ENCODE assay signal across 17 cellular contexts in the genomic region with DNA sequence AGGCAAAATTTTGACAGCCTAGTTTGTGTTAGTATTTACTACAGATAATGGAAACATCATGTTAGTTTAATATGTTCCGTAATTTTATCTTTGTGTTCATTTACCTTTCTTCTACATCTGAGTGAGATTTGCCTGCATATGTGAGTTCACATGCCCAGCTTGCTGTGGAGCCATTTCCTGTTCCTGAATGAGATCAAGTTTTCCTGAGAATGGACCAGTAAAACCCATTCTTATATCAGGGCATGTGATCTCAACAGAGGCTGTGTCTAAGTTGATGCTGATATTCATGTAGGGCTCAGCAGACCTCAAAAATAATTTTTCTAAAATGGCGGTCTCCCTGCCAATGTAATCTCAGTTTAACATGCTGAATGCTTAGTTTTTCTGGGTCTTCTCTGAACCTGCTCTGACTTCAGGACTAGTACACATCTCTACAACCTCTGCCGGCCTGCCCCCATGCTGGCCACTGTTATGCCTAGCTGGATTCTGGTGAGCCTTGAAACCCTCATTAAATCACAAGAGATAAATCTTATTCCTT. TPM values are rescaled to one million over a fixed set of nuclear protein-coding genes. Genes with fewer than 3 reads are reported as not detected.
DNase-seq lines count a peak whose midpoint lies in the region; ATAC-seq, FAIRE-seq and TF ChIP-seq lines count a peak whose summit lies in the region.
"Had no signal": no experiment of that assay in that cellular context is flagged by ENCODE, and none has a peak within 500 bp of the region (broad histone marks: within the 10 kb centered on the region; RNA-seq: fewer than 3 reads in every experiment).

No MANE protein-coding gene starts in this region.

- no peaks in the 10 kb centered on the region for H4K20me1 ChIP-seq in GM23338 (replicated peaks; ENCODE audit: insufficient read depth)
- H4K20me1 ChIP-seq in astrocyte (ENCODE audit: insufficient read depth, low read length): no peaks in the 10 kb centered on the region

- H3K4me2 ChIP-seq in GM23338 (peak overlapping the region; percentile 35; the same call in 1 of the 2 replicates), astrocyte (ENCODE audit: low read length) (peak overlapping the region; percentile 76)

- H3K4me1 Mint-ChIP-seq in GM23338 (peaks cover 26% of the 10 kb centered on the region), astrocyte (ENCODE audit: low read depth, unreplicated experiment) (peaks cover 3% of the 10 kb centered on the region), memory B cell (peaks cover 31% of the 10 kb centered on the region)

- ATAC-seq in GM23338: no peak
- ATAC-seq in memory B cell (ENCODE audit: low read depth): no peak
- ATAC-seq in GM19455 (IDR thresholded peaks at IDR 0.05; ENCODE audit: unreplicated experiment): no peak
- ATAC-seq: right cardiac atrium had no signal

- H3K79me2 ChIP-seq in GM23338 (replicated peaks; ENCODE audit: insufficient read depth) (no peaks in the 10 kb centered on the region), astrocyte (ENCODE audit: insufficient read depth, low read length) (no peaks in the 10 kb centered on the region)

- no peaks in the 10 kb centered on the region for H3K9me3 ChIP-seq in astrocyte (ENCODE audit: insufficient read depth, low read depth, low read length)
- H3K9me3 ChIP-seq: mucosa of descending colon had no signal

- H3K4me1 ChIP-seq in GM23338 (ENCODE audit: insufficient read depth) (peaks cover 22% of the 10 kb centered on the region), astrocyte (ENCODE audit: insufficient read depth, low read length) (peaks cover 8% of the 10 kb centered on the region)

- H3K27me3 Mint-ChIP-seq in GM23338 (ENCODE audit: insufficient read depth, low read depth, poor library complexity): peaks cover 6% of the 10 kb centered on the region
- peaks cover 7% of the 10 kb centered on the region for H3K27me3 Mint-ChIP-seq in astrocyte (ENCODE audit: low read depth, unreplicated experiment)
- no peaks in the 10 kb centered on the region for H3K27me3 Mint-ChIP-seq in memory B cell

- no peaks in the 10 kb centered on the region for H3K36me3 ChIP-seq in GM23338 (ENCODE audit: insufficient read depth)
- H3K36me3 ChIP-seq in astrocyte (ENCODE audit: insufficient read depth, low read length): no peaks in the 10 kb centered on the region

- H3K9me3 Mint-ChIP-seq in GM23338 (no peaks in the 10 kb centered on the region), astrocyte (ENCODE audit: unreplicated experiment) (no peaks in the 10 kb centered on the region), memory B cell (no peaks in the 10 kb centered on the region)

- H3K9me2 ChIP-seq in GM23338 (ENCODE audit: insufficient read depth): peaks cover 16% of the 10 kb centered on the region

- H3K27ac ChIP-seq in GM23338 (ENCODE audit: low read depth) (no peak overlapping the region), astrocyte (ENCODE audit: low read depth, low read length) (no peak overlapping the region)

- DNase-seq in Daoy (ENCODE audit: low read depth) (peak; percentile 29), GM23338 (ENCODE audit: low spot score) (no peak), astrocyte (ENCODE audit: low read depth) (no peak), memory B cell (ENCODE audit: low spot score in 2 of 2) (no peak), islet precursor cell (no peak), GOT3 (lab: John Stamatoyannopoulos, UW) (no peak)
- no peak for DNase-seq in activated CD8-positive, alpha-beta memory T cell treated with anti-CD3 and anti-CD28 coated beads for 24 hours
- DNase-seq: activated CD8-positive, alpha-beta memory T cell treated with anti-CD3 and anti-CD28 coated beads, Interleukin-2, amount 50 U/mL, for 4 hours; activated naive CD4-positive, alpha-beta T cell treated with anti-CD3 and anti-CD28 coated beads, Interleukin-2, amount 50 U/mL, for 16 hours; COR-L47; hippocampal formation; kidney glomerular epithelial cell; mucosa of descending colon; NCI-H1105; right cardiac atrium had no signal

- no peak for TF ChIP-seq CTCF in GM23338 (conservative IDR thresholded peaks at IDR 0.05; ENCODE audit: low read depth in 2 of 2)
- TF ChIP-seq CTCF in astrocyte (IDR thresholded peaks at IDR 0.05; ENCODE audit: insufficient read depth, low read depth, low read length): no peak

- no peaks in the 10 kb centered on the region for H3F3A ChIP-seq in GM23338 (replicated peaks; ENCODE audit: low read depth)

- H2AFZ ChIP-seq in GM23338 (peak overlapping the region; percentile 43), astrocyte (ENCODE audit: low read depth, low read length) (peak overlapping the region; percentile 4)

- no peaks in the 10 kb centered on the region for H3K27me3 ChIP-seq in GM23338 (ENCODE audit: insufficient read depth)
- no peaks in the 10 kb centered on the region for H3K27me3 ChIP-seq in astrocyte (ENCODE audit: insufficient read depth, low read length)

- H3K36me3 Mint-ChIP-seq in GM23338 (ENCODE audit: low read depth) (no peaks in the 10 kb centered on the region), astrocyte (ENCODE audit: low read depth, unreplicated experiment) (no peaks in the 10 kb centered on the region), memory B cell (no peaks in the 10 kb centered on the region)

- H3K4me3 Mint-ChIP-seq in GM23338: no peak overlapping the region
- no peak overlapping the region for H3K4me3 Mint-ChIP-seq in astrocyte (ENCODE audit: unreplicated experiment)
- H3K4me3 Mint-ChIP-seq in memory B cell: no peak overlapping the region

- FAIRE-seq in astrocyte (lab: Jason Lieb, UNC): no peak

- H3K4me3 ChIP-seq in GM23338 (no peak overlapping the region), astrocyte (ENCODE audit: insufficient read depth, low read depth, low read length) (no peak overlapping the region)
- H3K4me3 ChIP-seq: mucosa of descending colon had no signal

- no peak overlapping the region for H3K9ac ChIP-seq in astrocyte (ENCODE audit: low read length)

- no peak overlapping the region for H3K27ac Mint-ChIP-seq in GM23338
- H3K27ac Mint-ChIP-seq in astrocyte (ENCODE audit: unreplicated experiment): no peak overlapping the region
- peak overlapping the region; percentile 83 for H3K27ac Mint-ChIP-seq in memory B cell

TF ChIP-seq in GM23338, 12 proteins besides CTCF, POLR2A, EP300 and RAD21 (continues in another document):
- TF ChIP-seq JUNB (IDR thresholded peaks at IDR 0.05; ENCODE audit: unreplicated experiment) (no peak), EZH2phosphoT487 (IDR thresholded peaks at IDR 0.05; ENCODE audit: unreplicated experiment) (no peak), ZNF331 (CRISPR knock-in tag; IDR thresholded peaks at IDR 0.05; ENCODE audit: low read depth) (no peak), POLR2AphosphoS5 (IDR thresholded peaks at IDR 0.05; ENCODE audit: low read depth) (no peak), NANOG (IDR thresholded peaks at IDR 0.05; ENCODE audit: borderline replicate concordance) (no peak)
- TF ChIP-seq, protein P1, sequence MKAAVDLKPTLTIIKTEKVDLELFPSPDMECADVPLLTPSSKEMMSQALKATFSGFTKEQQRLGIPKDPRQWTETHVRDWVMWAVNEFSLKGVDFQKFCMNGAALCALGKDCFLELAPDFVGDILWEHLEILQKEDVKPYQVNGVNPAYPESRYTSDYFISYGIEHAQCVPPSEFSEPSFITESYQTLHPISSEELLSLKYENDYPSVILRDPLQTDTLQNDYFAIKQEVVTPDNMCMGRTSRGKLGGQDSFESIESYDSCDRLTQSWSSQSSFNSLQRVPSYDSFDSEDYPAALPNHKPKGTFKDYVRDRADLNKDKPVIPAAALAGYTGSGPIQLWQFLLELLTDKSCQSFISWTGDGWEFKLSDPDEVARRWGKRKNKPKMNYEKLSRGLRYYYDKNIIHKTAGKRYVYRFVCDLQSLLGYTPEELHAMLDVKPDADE (IDR thresholded peaks at IDR 0.05): no peak
- TF ChIP-seq, protein P2, sequence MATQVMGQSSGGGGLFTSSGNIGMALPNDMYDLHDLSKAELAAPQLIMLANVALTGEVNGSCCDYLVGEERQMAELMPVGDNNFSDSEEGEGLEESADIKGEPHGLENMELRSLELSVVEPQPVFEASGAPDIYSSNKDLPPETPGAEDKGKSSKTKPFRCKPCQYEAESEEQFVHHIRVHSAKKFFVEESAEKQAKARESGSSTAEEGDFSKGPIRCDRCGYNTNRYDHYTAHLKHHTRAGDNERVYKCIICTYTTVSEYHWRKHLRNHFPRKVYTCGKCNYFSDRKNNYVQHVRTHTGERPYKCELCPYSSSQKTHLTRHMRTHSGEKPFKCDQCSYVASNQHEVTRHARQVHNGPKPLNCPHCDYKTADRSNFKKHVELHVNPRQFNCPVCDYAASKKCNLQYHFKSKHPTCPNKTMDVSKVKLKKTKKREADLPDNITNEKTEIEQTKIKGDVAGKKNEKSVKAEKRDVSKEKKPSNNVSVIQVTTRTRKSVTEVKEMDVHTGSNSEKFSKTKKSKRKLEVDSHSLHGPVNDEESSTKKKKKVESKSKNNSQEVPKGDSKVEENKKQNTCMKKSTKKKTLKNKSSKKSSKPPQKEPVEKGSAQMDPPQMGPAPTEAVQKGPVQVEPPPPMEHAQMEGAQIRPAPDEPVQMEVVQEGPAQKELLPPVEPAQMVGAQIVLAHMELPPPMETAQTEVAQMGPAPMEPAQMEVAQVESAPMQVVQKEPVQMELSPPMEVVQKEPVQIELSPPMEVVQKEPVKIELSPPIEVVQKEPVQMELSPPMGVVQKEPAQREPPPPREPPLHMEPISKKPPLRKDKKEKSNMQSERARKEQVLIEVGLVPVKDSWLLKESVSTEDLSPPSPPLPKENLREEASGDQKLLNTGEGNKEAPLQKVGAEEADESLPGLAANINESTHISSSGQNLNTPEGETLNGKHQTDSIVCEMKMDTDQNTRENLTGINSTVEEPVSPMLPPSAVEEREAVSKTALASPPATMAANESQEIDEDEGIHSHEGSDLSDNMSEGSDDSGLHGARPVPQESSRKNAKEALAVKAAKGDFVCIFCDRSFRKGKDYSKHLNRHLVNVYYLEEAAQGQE (IDR thresholded peaks at IDR 0.05; ENCODE audit: unreplicated experiment): no peak

RNA-seq across cellular contexts. Expression of a gene that starts 1.0 kb away (rescaled TPM):
- 26.0 and 29.8 TPM in 2 replicates for total RNA-seq in Daoy (2014; rRNA removed; shearing (Covaris generic))
- total RNA-seq in GM23338 (2014; rRNA removed; shearing (Covaris generic)): 0.19 and 0.73 TPM in 2 replicates
- polyA plus RNA-seq in GM23338 (2016; fragmentation: Nextera tagmentation; extraction: Ambion mirVana): 0.47 and 0.65 TPM in 2 replicates
- 0.31 and 0.43 TPM in 2 replicates for total RNA-seq in astrocyte
- total RNA-seq: G401, mucosa of descending colon, right cardiac atrium had no signal
- polyA plus RNA-seq: right cardiac atrium had no signal

RNA-seq across cellular contexts. Expression of a gene that starts 18.8 kb away (rescaled TPM):
- 25.5 and 31.7 TPM in 2 replicates for total RNA-seq in Daoy (2014; rRNA removed; shearing (Covaris generic))
- total RNA-seq in GM23338 (2014; rRNA removed; shearing (Covaris generic)): 15.1 and 16.2 TPM in 2 replicates
- 28.6 and 30.2 TPM in 2 replicates for polyA plus RNA-seq in GM23338 (2016; fragmentation: Nextera tagmentation; extraction: Ambion mirVana)
- total RNA-seq in astrocyte: 0.96 and 2.1 TPM in 2 replicates
- polyA plus RNA-seq: right cardiac atrium had no signal

RNA-seq across cellular contexts. Expression of a gene that starts 53.3 kb away (rescaled TPM):
- total RNA-seq in Daoy (2014; rRNA removed; shearing (Covaris generic)): 12.4 and 13.5 TPM in 2 replicates
- total RNA-seq in GM23338 (2014; rRNA removed; shearing (Covaris generic)): not detected in 2 replicates
- polyA plus RNA-seq in GM23338 (2016; fragmentation: Nextera tagmentation; extraction: Ambion mirVana): 0.14 TPM in 1 of 2 replicates, not detected in the other
- total RNA-seq in astrocyte: not detected in 2 replicates
- total RNA-seq: G401 had no signal

Comparison
In these comparisons a context has a peak if more than half of its experiments do, and no peak if none do; other contexts are left out.
1. RNA of a gene that starts 1.0 kb away (total RNA-seq): 26.0 to 29.8 TPM in Daoy; 0.19 to 0.73 TPM in GM23338 and 0.31 to 0.43 TPM in astrocyte; every median in the first group is over 10 times any median in the second.
2. RNA of a gene that starts 53.3 kb away (total RNA-seq): 12.4 to 13.5 TPM in Daoy; not detected in astrocyte and not detected in GM23338; every median in the first group is over 10 times any median in the second.